26 cellular contexts compared by ENCODE assay signal in genomic region chr22:27099896-27100295, GRCh38.
"Had no signal": no experiment of that assay in that cellular context is flagged by ENCODE, and none has a peak within 500 bp of the region (broad histone marks: within the 10 kb centered on the region; RNA-seq: fewer than 3 reads in every experiment).

No MANE protein-coding gene starts in this region.

- H3K4me3 Mint-ChIP-seq: activated CD4-positive, alpha-beta memory T cell treated with anti-CD3 and anti-CD28 coated beads for 36 hours; activated naive CD4-positive, alpha-beta T cell treated with anti-CD3 and anti-CD28 coated beads, Interleukin-2, amount 10 ng/mL, durations not matched to agents 7 days and 5 days; memory B cell; naive B cell; stimulated activated naive CD8-positive, alpha-beta T cell treated with anti-CD3 and anti-CD28 coated beads, Interleukin-15, amount 100 ng/mL, for 72 hours; T-helper 17 cell had no signal

- H3K9me3 Mint-ChIP-seq: activated CD4-positive, alpha-beta memory T cell treated with anti-CD3 and anti-CD28 coated beads for 36 hours; activated naive CD4-positive, alpha-beta T cell treated with anti-CD3 and anti-CD28 coated beads, Interleukin-2, amount 10 ng/mL, durations not matched to agents 7 days and 5 days; stimulated activated naive CD8-positive, alpha-beta T cell treated with anti-CD3 and anti-CD28 coated beads, Interleukin-15, amount 100 ng/mL, for 72 hours had no signal

- H3K27ac ChIP-seq: brain microvascular endothelial cell, hepatocyte, neutrophil, ovary, suprapubic skin, vagina had no signal

- H3K27ac Mint-ChIP-seq: activated CD4-positive, alpha-beta memory T cell treated with anti-CD3 and anti-CD28 coated beads for 36 hours; activated naive CD4-positive, alpha-beta T cell treated with anti-CD3 and anti-CD28 coated beads, Interleukin-2, amount 10 ng/mL, durations not matched to agents 7 days and 5 days; memory B cell; T-helper 17 cell had no signal

- ATAC-seq: esophagus mucosa; stimulated activated naive CD8-positive, alpha-beta T cell treated with anti-CD3 and anti-CD28 coated beads, Interleukin-15, amount 100 ng/mL, for 72 hours; T-helper 17 cell had no signal

- H3K79me2 ChIP-seq: hepatocyte had no signal

- H3K4me1 ChIP-seq: transverse colon, vagina had no signal

- FAIRE-seq: colon, endothelial cell of umbilical vein had no signal

- H3K36me3 Mint-ChIP-seq: activated CD4-positive, alpha-beta memory T cell treated with anti-CD3 and anti-CD28 coated beads for 36 hours; activated naive CD4-positive, alpha-beta T cell treated with anti-CD3 and anti-CD28 coated beads, Interleukin-2, amount 10 ng/mL, durations not matched to agents 7 days and 5 days; memory B cell; naive B cell had no signal

- H3K9me3 ChIP-seq: neutrophil, ovary, suprapubic skin, transverse colon, vagina had no signal

- H3K27me3 ChIP-seq: brain microvascular endothelial cell, ovary, vagina had no signal

- DNase-seq: activated CD4-positive, alpha-beta memory T cell treated with anti-CD3 and anti-CD28 coated beads for 36 hours; activated CD4-positive, alpha-beta T cell treated with anti-CD3 and anti-CD28 coated beads for 48 hours; activated effector memory CD4-positive, alpha-beta T cell treated with Interleukin-2 at 50 U/mL for 16 hours; activated naive CD4-positive, alpha-beta T cell treated with anti-CD3 and anti-CD28 coated beads, Interleukin-2, amount 10 ng/mL, durations not matched to agents 7 days and 5 days; activated T-cell treated with anti-CD3 and anti-CD28 coated beads, Interleukin-2, amount 50 U/mL, for 48 hours; amygdala; brain microvascular endothelial cell; central memory CD4-positive, alpha-beta T cell; effector memory CD4-positive, alpha-beta T cell; foreskin melanocyte; glutamatergic neuron; naive B cell; ovary; stimulated activated CD4-positive, alpha-beta T cell treated with anti-CD3 and anti-CD28 coated beads, Interleukin-12 subunit alpha, Interleukin-12 subunit beta, amount 100 ng/mL, for 4 hours; stimulated activated naive CD8-positive, alpha-beta T cell treated with anti-CD3 and anti-CD28 coated beads, Interleukin-15, amount 100 ng/mL, for 72 hours; SW 1271; T-helper 17 cell; transverse colon had no signal

- H3K4me3 ChIP-seq: hepatocyte, ovary, suprapubic skin, transverse colon had no signal

- H3K4me1 Mint-ChIP-seq: activated naive CD4-positive, alpha-beta T cell treated with anti-CD3 and anti-CD28 coated beads, Interleukin-2, amount 10 ng/mL, durations not matched to agents 7 days and 5 days; memory B cell; naive B cell; stimulated activated naive CD8-positive, alpha-beta T cell treated with anti-CD3 and anti-CD28 coated beads, Interleukin-15, amount 100 ng/mL, for 72 hours had no signal

- H3K36me3 ChIP-seq: brain microvascular endothelial cell, neutrophil, ovary, suprapubic skin, transverse colon, vagina had no signal

- H2AFZ ChIP-seq: hepatocyte had no signal

- H3K4me2 ChIP-seq: hepatocyte had no signal
